ENCODE assay signal across 14 cellular contexts in genomic region chr2:119429225-119430000, GRCh38. TPM values are rescaled to one million over a fixed set of nuclear protein-coding genes. Genes with fewer than 3 reads are reported as not detected.
DNase-seq lines count a peak whose midpoint lies in the region; FAIRE-seq and TF ChIP-seq lines count a peak whose summit lies in the region.
"Had no signal": no experiment of that assay in that cellular context is flagged by ENCODE, and none has a peak within 500 bp of the region (broad histone marks: within the 10 kb centered on the region; RNA-seq: fewer than 3 reads in every experiment).

No MANE protein-coding gene starts in this region.

- peaks cover 7% of the 10 kb centered on the region for H3K4me1 ChIP-seq in mammary epithelial cell (ENCODE audit: insufficient read depth, low read length)
- peaks cover 23 to 62% (median 40%) of the 10 kb centered on the region in 4 donors for H3K4me1 ChIP-seq in liver (ENCODE audit: control insufficient read depth in 4 of 4, insufficient read depth in 4 of 4, low read length in 3 of 4)
- H3K4me1 ChIP-seq in effector memory CD4-positive, alpha-beta T cell (ENCODE audit: control insufficient read depth, insufficient read depth, low read length, poor library complexity, severe bottlenecking) = peaks cover 5% of the 10 kb centered on the region

- H3K27ac Mint-ChIP-seq in MCF 10A (ENCODE audit: low read depth, unreplicated experiment) = no peak overlapping the region
- peak overlapping the region; percentile 47 for H3K27ac Mint-ChIP-seq in type B pancreatic cell

- 85% methylated on average over 8 of the region's 10 CpGs for WGBS in mammary epithelial cell (ENCODE audit: low coverage, missing lambda C conversion rate)
- 77% methylated on average over 10 of the region's 10 CpGs for WGBS in liver

- H3K9ac ChIP-seq in mammary epithelial cell (ENCODE audit: insufficient read depth, low read length) = no peak overlapping the region
- H3K9ac ChIP-seq in liver (ENCODE audit: low read depth in 1 of 2, low read length in 2 of 2) = no peak overlapping the region

- peak in 1 of 2 donors; percentile 3 for TF ChIP-seq RAD21 in liver (IDR thresholded peaks at IDR 0.05)

- H3K4me3 Mint-ChIP-seq in MCF 10A (ENCODE audit: unreplicated experiment) = no peak overlapping the region
- no peak overlapping the region for H3K4me3 Mint-ChIP-seq in type B pancreatic cell

- intact Hi-C loops in MCF 10A (cut with micrococcal nuclease) (no loop called here), mammary epithelial cell (cut with micrococcal nuclease) (no loop called here)

- in situ Hi-C loops in mammary epithelial cell (cut with MboI; ENCODE audit: low sequenced_read_pairs in 2 of 2) (no loop called here), brain microvascular endothelial cell (cut with HindIII; ENCODE audit: low pct_ligation_motif_present, low sequenced_read_pairs) (no loop called here)

- dilution Hi-C loops in mammary epithelial cell (cut with HindIII; ENCODE audit: low sequenced_read_pairs) = no loop called here

- peaks cover 14% of the 10 kb centered on the region for H3K27me3 ChIP-seq in mammary epithelial cell (ENCODE audit: insufficient read depth, low read length)
- H3K27me3 ChIP-seq in liver (ENCODE audit: control insufficient read depth in 4 of 4, insufficient read depth in 4 of 4, low read length in 3 of 4) = no peaks in the 10 kb centered on the region
- H3K27me3 ChIP-seq in brain microvascular endothelial cell (replicated peaks) = peaks cover 35% of the 10 kb centered on the region
- H3K27me3 ChIP-seq in effector memory CD4-positive, alpha-beta T cell (replicated peaks; ENCODE audit: control insufficient read depth, insufficient read depth, low read length, poor library complexity, severe bottlenecking) = peaks cover 12% of the 10 kb centered on the region

- H3K9me3 Mint-ChIP-seq in MCF 10A (ENCODE audit: unreplicated experiment) = no peaks in the 10 kb centered on the region
- no peaks in the 10 kb centered on the region for H3K9me3 Mint-ChIP-seq in type B pancreatic cell

- BruUV-seq in MCF 10A (replicated peaks; lab: Mats Ljungman, UMichigan) (no TSS peak), mammary epithelial cell (replicated peaks; lab: Mats Ljungman, UMichigan) (no TSS peak)

- TF ChIP-seq CTCF in MCF 10A (IDR thresholded peaks at IDR 0.05; ENCODE audit: unreplicated experiment) = no peak
- TF ChIP-seq CTCF in mammary epithelial cell (conservative IDR thresholded peaks at IDR 0.05 in 1 of 2, IDR thresholded peaks at IDR 0.05 in 1 of 2; ENCODE audit: extremely low read depth in 1 of 2, insufficient read depth in 1 of 2, low read depth in 1 of 2, low read length in 2 of 2) = no peak
- TF ChIP-seq CTCF in choroid plexus epithelial cell (conservative IDR thresholded peaks at IDR 0.05; ENCODE audit: low read depth, low read length) = no peak
- no peak for TF ChIP-seq CTCF in liver (IDR thresholded peaks at IDR 0.05; ENCODE audit: low read depth, low read length, missing input control)
- no peak for TF ChIP-seq CTCF in type B pancreatic cell (conservative IDR thresholded peaks at IDR 0.05)
- TF ChIP-seq CTCF in brain microvascular endothelial cell (IDR thresholded peaks at IDR 0.05; ENCODE audit: low read depth, low read length, missing control alignments) = no peak

- H3K4me1 Mint-ChIP-seq in MCF 10A (ENCODE audit: insufficient read depth, unreplicated experiment) = peaks cover 35% of the 10 kb centered on the region
- H3K4me1 Mint-ChIP-seq in type B pancreatic cell (ENCODE audit: unreplicated experiment) = peaks cover 67% of the 10 kb centered on the region

- H3K4me2 ChIP-seq in mammary epithelial cell (ENCODE audit: insufficient read depth, low read depth, low read length) = no peak overlapping the region

- no peaks in the 10 kb centered on the region for H3K79me2 ChIP-seq in mammary epithelial cell (ENCODE audit: insufficient read depth, low read length)

- CTCF ChIA-PET in MCF 10A (lab: Yijun Ruan, JAX) = interaction anchor here (1.2 kb wide), 1 partner anchor 47 kb away, joined by 8 read pairs; no protein-coding TSS in a partner anchor
- CTCF ChIA-PET in mammary epithelial cell (lab: Charles Lee; ENCODE audit: low non-redundant PET) = no interaction called here

- H3K27me3 Mint-ChIP-seq in MCF 10A (ENCODE audit: insufficient read depth, unreplicated experiment) (no peaks in the 10 kb centered on the region), type B pancreatic cell (peaks cover 5% of the 10 kb centered on the region)

- H3K36me3 ChIP-seq in mammary epithelial cell (ENCODE audit: insufficient read depth, low read length) (no peaks in the 10 kb centered on the region), liver (ENCODE audit: control insufficient read depth in 4 of 4, insufficient read depth in 3 of 4, low read depth in 1 of 4, low read length in 3 of 4) (no peaks in the 10 kb centered on the region), brain microvascular endothelial cell (replicated peaks) (no peaks in the 10 kb centered on the region)
- H3K36me3 ChIP-seq in effector memory CD4-positive, alpha-beta T cell (ENCODE audit: control insufficient read depth, insufficient read depth, low read length) = no peaks in the 10 kb centered on the region
- H3K36me3 ChIP-seq: HAP-1 had no signal

- H3K4me3 ChIP-seq in mammary epithelial cell (replicated peaks in 1 of 3; ENCODE audit: insufficient read depth in 1 of 3, low read depth in 2 of 3, low read length in 3 of 3) (no peak overlapping the region), choroid plexus epithelial cell (ENCODE audit: low read depth, low read length) (no peak overlapping the region), liver (ENCODE audit: low read depth in 1 of 3, low read length in 3 of 3) (no peak overlapping the region), brain microvascular endothelial cell (ENCODE audit: low read depth, low read length) (no peak overlapping the region)
- H3K4me3 ChIP-seq in effector memory CD4-positive, alpha-beta T cell (ENCODE audit: insufficient read depth, low read depth, low read length, poor library complexity, severe bottlenecking) = no peak overlapping the region
- H3K4me3 ChIP-seq: HAP-1 had no signal

- FAIRE-seq in frontal cortex (lab: Jason Lieb, UNC) = no peak
- FAIRE-seq: colon had no signal

- H4K20me1 ChIP-seq in mammary epithelial cell (ENCODE audit: insufficient read depth, low read length) = no peaks in the 10 kb centered on the region

- no peaks in the 10 kb centered on the region for H3K36me3 Mint-ChIP-seq in MCF 10A (ENCODE audit: insufficient read depth, unreplicated experiment)
- no peaks in the 10 kb centered on the region for H3K36me3 Mint-ChIP-seq in type B pancreatic cell

- H2AFZ ChIP-seq in mammary epithelial cell (ENCODE audit: low read depth, low read length) = no peak overlapping the region

- H3K27ac ChIP-seq in mammary epithelial cell (ENCODE audit: insufficient read depth, low read depth, low read length) = no peak overlapping the region
- peak overlapping the region; percentile 92 to 95 for H3K27ac ChIP-seq in liver (ENCODE audit: low read depth in 1 of 2, low read length in 2 of 2)
- no peak overlapping the region for H3K27ac ChIP-seq in brain microvascular endothelial cell
- no peak overlapping the region for H3K27ac ChIP-seq in effector memory CD4-positive, alpha-beta T cell (ENCODE audit: insufficient read depth, low read length, poor library complexity, severe bottlenecking)

- POLR2A ChIA-PET in MCF 10A (lab: Yijun Ruan, JAX) = interaction anchor here (0.6 to 1.4 kb wide), 2 partner anchors 11 to 63 kb away, joined by 3 to 4 read pairs; partner anchors contain the start of genes C2orf76 and DBI

- H3K9me3 ChIP-seq in mammary epithelial cell (replicated peaks; ENCODE audit: insufficient read depth, low read length) (no peaks in the 10 kb centered on the region), liver (ENCODE audit: control insufficient read depth in 4 of 4, low read length in 3 of 4) (no peaks in the 10 kb centered on the region)
- H3K9me3 ChIP-seq in effector memory CD4-positive, alpha-beta T cell (ENCODE audit: control insufficient read depth, low read length) = no peaks in the 10 kb centered on the region
- H3K9me3 ChIP-seq: HAP-1 had no signal

- DNase-seq in MCF 10A (ENCODE audit: unreplicated experiment) (peak; percentile 40), mammary epithelial cell (no peak), choroid plexus epithelial cell (ENCODE audit: low read depth) (peak; percentile 81), type B pancreatic cell (ENCODE audit: extremely low spot score, unreplicated experiment) (no peak), brain microvascular endothelial cell (no peak), frontal cortex (ENCODE audit: low spot score in 2 of 2) (no peak)
- DNase-seq in effector memory CD4-positive, alpha-beta T cell = no peak
- DNase-seq: activated CD4-positive, alpha-beta T cell treated with anti-CD3 and anti-CD28 coated beads for 4 hours; Karpas-422; stimulated activated CD4-positive, alpha-beta T cell treated with anti-CD3 and anti-CD28 coated beads, Interleukin-15, amount 100 ng/mL, for 24 hours had no signal

TF ChIP-seq in liver, 16 proteins besides CTCF, POLR2A, EP300 and RAD21 (continues in another document):
- TF ChIP-seq HNF4A (conservative IDR thresholded peaks at IDR 0.05) = no peak
- no peak for TF ChIP-seq NR2F2 (IDR thresholded peaks at IDR 0.05)
- TF ChIP-seq JUND (IDR thresholded peaks at IDR 0.05) = no peak
- no peak for TF ChIP-seq FOXA1 (IDR thresholded peaks at IDR 0.05)

RNA-seq across cellular contexts. Expression of gene TMEM37, which starts 2.2 kb away (rescaled TPM):
- total RNA-seq in MCF 10A (2022) (0.17 TPM in 1 of 2 replicates, not detected in the other), mammary epithelial cell (not detected), liver (10 to 100 TPM; 17.6 to 30.3 TPM), type B pancreatic cell (ENCODE audit: low replicate concordance) (11.8 and 16.4 TPM in 2 replicates), frontal cortex (not detected)
- polyA plus RNA-seq in mammary epithelial cell (0.03 TPM), liver (100 to 1,000 TPM in 1 of 2 donors, 10 to 100 TPM in 1; 44.5 to 125 TPM)
- not detected for polyA minus RNA-seq in mammary epithelial cell
- total RNA-seq: SK-MEL-5 had no signal

Comparison
In these comparisons a context has a peak if more than half of its experiments do, and no peak if none do; other contexts are left out.
1. DNase-seq: peak in MCF 10A (single experiment) and choroid plexus epithelial cell (single experiment); none in mammary epithelial cell (single experiment), type B pancreatic cell (single experiment), brain microvascular endothelial cell (single experiment), effector memory CD4-positive, alpha-beta T cell (0 of 3) and frontal cortex (0 of 2).
2. H3K27ac ChIP-seq: peak in liver (2 of 2); none in mammary epithelial cell (single experiment), brain microvascular endothelial cell (single experiment) and effector memory CD4-positive, alpha-beta T cell (single experiment).
3. RNA of gene TMEM37, which starts 2.2 kb away (total RNA-seq): 17.6 to 30.3 TPM in liver and 11.8 to 16.4 TPM in type B pancreatic cell; 0.17 TPM in MCF 10A, not detected in mammary epithelial cell and not detected in frontal cortex (single experiment); every median in the first group is over 10 times any median in the second.